ENCODE assay signal across 31 cellular contexts in genomic region chr10:10714327-10714726, GRCh38.
DNase-seq lines count a peak whose midpoint lies in the region; ATAC-seq and TF ChIP-seq lines count a peak whose summit lies in the region.
"Had no signal": no experiment of that assay in that cellular context is flagged by ENCODE, and none has a peak within 500 bp of the region (broad histone marks: within the 10 kb centered on the region; RNA-seq: fewer than 3 reads in every experiment).

No MANE protein-coding gene starts in this region.

- intact Hi-C loops in activated CD4-positive, alpha-beta memory T cell treated with anti-CD3 and anti-CD28 coated beads for 36 hours (cut with micrococcal nuclease): no loop called here

- no peak overlapping the region for H3K27ac ChIP-seq in HEK293 (ENCODE audit: extremely low read depth, low read depth, low read length)
- H3K27ac ChIP-seq: 22Rv1; A549; BLaER1; BLaER1 treated with 17β-estradiol and CSF1 and Interleukin-3, amounts not matched to agents 10 nM and 100 nM; C4-2B had no signal

- no peak for ATAC-seq in GM19395 (IDR thresholded peaks at IDR 0.05; ENCODE audit: unreplicated experiment)
- ATAC-seq: A549; CD8-positive, alpha-beta T cell had no signal

- peaks cover 25% of the 10 kb centered on the region for H3K4me1 Mint-ChIP-seq in nephron progenitor cell
- no peaks in the 10 kb centered on the region for H3K4me1 Mint-ChIP-seq in activated CD4-positive, alpha-beta memory T cell treated with anti-CD3 and anti-CD28 coated beads for 36 hours (ENCODE audit: low read depth)
- H3K4me1 Mint-ChIP-seq: B cell; CD14-positive monocyte; CD4-positive, alpha-beta memory T cell; CD4-positive, CD25-positive, alpha-beta regulatory T cell; CD8-positive, alpha-beta memory T cell had no signal

- no peaks in the 10 kb centered on the region for H3K4me1 ChIP-seq in HEK293 (ENCODE audit: control insufficient read depth, insufficient read depth, low read length)
- H3K4me1 ChIP-seq: A549; BE2C; BLaER1; BLaER1 treated with 17β-estradiol and CSF1 and Interleukin-3, amounts not matched to agents 10 nM and 100 nM; Caco-2 had no signal

- H3K27ac Mint-ChIP-seq in nephron progenitor cell: peak overlapping the region; percentile 13
- H3K27ac Mint-ChIP-seq in activated CD4-positive, alpha-beta memory T cell treated with anti-CD3 and anti-CD28 coated beads for 36 hours: no peak overlapping the region
- H3K27ac Mint-ChIP-seq: B cell; CD14-positive monocyte; CD4-positive, alpha-beta memory T cell; CD4-positive, alpha-beta T cell; CD4-positive, CD25-positive, alpha-beta regulatory T cell; CD8-positive, alpha-beta memory T cell; CD8-positive, alpha-beta T cell had no signal

- no peak for DNase-seq in nephron progenitor cell
- DNase-seq in activated CD4-positive, alpha-beta memory T cell treated with anti-CD3 and anti-CD28 coated beads for 36 hours: no peak
- DNase-seq: 8988T; ACHN; AML-193; BE2C; C1 segment of cervical spinal cord; Caco-2; Calu3; CD4-positive, alpha-beta memory T cell; CD4-positive, alpha-beta T cell; CD4-positive, CD25-positive, alpha-beta regulatory T cell; CD8-positive, alpha-beta memory T cell; CD8-positive, alpha-beta T cell; COR-L47; DMS 273 treated with DMSO at 0.1 percent for 48 hours; DMS153; DMS53; DMS79; DMS79 treated with DMSO at 0.1 percent for 48 hours; DND-41; EL had no signal

- no peaks in the 10 kb centered on the region for H3K36me3 ChIP-seq in HEK293 (ENCODE audit: control insufficient read depth in 2 of 2, insufficient read depth in 1 of 2, low read length in 2 of 2)
- H3K36me3 ChIP-seq: BE2C; BLaER1; BLaER1 treated with 17β-estradiol and CSF1 and Interleukin-3, amounts not matched to agents 10 nM and 100 nM had no signal

- H3K4me3 ChIP-seq in HEK293 (ENCODE audit: low read depth, low read length): no peak overlapping the region
- H3K4me3 ChIP-seq: A549; BLaER1; BLaER1 treated with 17β-estradiol and CSF1 and Interleukin-3, amounts not matched to agents 10 nM and 100 nM had no signal

- POLR2A ChIA-PET in HEK293 (lab: Yijun Ruan, JAX): no interaction called here
- POLR2A ChIA-PET in activated CD4-positive, alpha-beta memory T cell treated with anti-CD3 and anti-CD28 coated beads for 36 hours (lab: Charles Lee): no interaction called here

- H3K9me3 ChIP-seq in HEK293 (ENCODE audit: control insufficient read depth, insufficient read depth, low read depth, low read length): no peaks in the 10 kb centered on the region
- H3K9me3 ChIP-seq: BE2C; BLaER1; BLaER1 treated with 17β-estradiol and CSF1 and Interleukin-3, amounts not matched to agents 10 nM and 100 nM; Caco-2 had no signal

- no peaks in the 10 kb centered on the region for H3K36me3 Mint-ChIP-seq in nephron progenitor cell (ENCODE audit: low read depth)
- H3K36me3 Mint-ChIP-seq in activated CD4-positive, alpha-beta memory T cell treated with anti-CD3 and anti-CD28 coated beads for 36 hours: no peaks in the 10 kb centered on the region
- H3K36me3 Mint-ChIP-seq: CD14-positive monocyte; CD4-positive, alpha-beta memory T cell; CD4-positive, CD25-positive, alpha-beta regulatory T cell; CD8-positive, alpha-beta memory T cell; CD8-positive, alpha-beta T cell had no signal

- peaks cover 2% of the 10 kb centered on the region for H3K27me3 Mint-ChIP-seq in nephron progenitor cell (ENCODE audit: low read depth, poor library complexity)
- H3K27me3 Mint-ChIP-seq in activated CD4-positive, alpha-beta memory T cell treated with anti-CD3 and anti-CD28 coated beads for 36 hours: no peaks in the 10 kb centered on the region
- H3K27me3 Mint-ChIP-seq: B cell; CD4-positive, alpha-beta T cell; CD4-positive, CD25-positive, alpha-beta regulatory T cell had no signal

- TF ChIP-seq CTCF in HEK293 (tag by site-specific recombination; IDR thresholded peaks at IDR 0.05): no peak
- TF ChIP-seq CTCF in nephron progenitor cell (IDR thresholded peaks at IDR 0.05): no peak

- CTCF ChIA-PET in HEK293 (lab: Yijun Ruan, JAX): no interaction called here
- CTCF ChIA-PET in activated CD4-positive, alpha-beta memory T cell treated with anti-CD3 and anti-CD28 coated beads for 36 hours (lab: Charles Lee): interaction anchor here (0.7 kb wide), 1 partner anchor 221 kb away, joined by 4 read pairs; no protein-coding TSS in a partner anchor

- H3K9me3 Mint-ChIP-seq in nephron progenitor cell: no peaks in the 10 kb centered on the region
- no peaks in the 10 kb centered on the region for H3K9me3 Mint-ChIP-seq in activated CD4-positive, alpha-beta memory T cell treated with anti-CD3 and anti-CD28 coated beads for 36 hours
- H3K9me3 Mint-ChIP-seq: CD4-positive, alpha-beta T cell; CD8-positive, alpha-beta T cell had no signal

- no peak overlapping the region for H3K4me3 Mint-ChIP-seq in nephron progenitor cell
- no peak overlapping the region for H3K4me3 Mint-ChIP-seq in activated CD4-positive, alpha-beta memory T cell treated with anti-CD3 and anti-CD28 coated beads for 36 hours
- H3K4me3 Mint-ChIP-seq: B cell; CD14-positive monocyte; CD4-positive, alpha-beta memory T cell; CD4-positive, alpha-beta T cell; CD4-positive, CD25-positive, alpha-beta regulatory T cell; CD8-positive, alpha-beta memory T cell; CD8-positive, alpha-beta T cell had no signal

TF ChIP-seq in HEK293, 187 proteins besides CTCF, POLR2A, EP300 and RAD21:
- TF ChIP-seq REST (tag by site-specific recombination; IDR thresholded peaks at IDR 0.05) (no peak), ZNF18 (tag by site-specific recombination; IDR thresholded peaks at IDR 0.05) (peak; percentile 90)
TF ChIP-seq in HEK293: peak in this region for 1.
